Comparison of ENCODE assay signal across 1 cellular context in genomic region chr6:14123331-14124105, GRCh38.
TF ChIP-seq lines count a peak whose summit lies in the region.

No MANE protein-coding gene starts in this region.

TF ChIP-seq in IMR-90, 13 proteins besides CTCF, POLR2A, EP300 and RAD21 (continued from another document):
- no peak for TF ChIP-seq USF2 (IDR thresholded peaks at IDR 0.05; ENCODE audit: low read depth, low read length)
- no peak for TF ChIP-seq ELK1 (IDR thresholded peaks at IDR 0.05; ENCODE audit: borderline replicate concordance, low read depth, low read length)
- no peak for TF ChIP-seq BHLHE40 (IDR thresholded peaks at IDR 0.05; ENCODE audit: low read depth, low read length)
TF ChIP-seq in IMR-90: peak in this region for 0.
